ENCODE assay signal across 8 cellular contexts in genomic region chr12:22529281-22530060, GRCh38. TPM values are rescaled to one million over a fixed set of nuclear protein-coding genes. Genes with fewer than 3 reads are reported as not detected.
A peak's percentile ranks its signal among the peaks of the same experiment; 100 is the strongest.
DNase-seq lines count a peak whose midpoint lies in the region; ATAC-seq and TF ChIP-seq lines count a peak whose summit lies in the region.

No MANE protein-coding gene starts in this region.

- ATAC-seq in natural killer cell (peak; percentile 74 to 78 (median 78)), mucosa of descending colon (peak; percentile 73)
- no peak for ATAC-seq in natural killer cell treated with Interleukin-12 subunit alpha and Interleukin-12 subunit beta and Interleukin-15 and Interleukin-18, amount 100 ng/mL, for 72 hours

- DNase-seq in natural killer cell (no peak), HCEC 1CT (peak; percentile 71), MV-4-11 (lab: John Stamatoyannopoulos, UW) (peak; percentile 45), astrocyte of the hippocampus (ENCODE audit: low read depth, low spot score) (peak; percentile 5), mucosa of descending colon (no peak), H7 (no peak)
- DNase-seq in natural killer cell treated with Interleukin-12 subunit alpha and Interleukin-12 subunit beta and Interleukin-15 and Interleukin-18, amount 100 ng/mL, for 72 hours (ENCODE audit: low spot score) = no peak
- DNase-seq in activated effector memory CD4-positive, alpha-beta T cell treated with anti-CD3 and anti-CD28 coated beads, Interleukin-2, amount 50 U/mL, for 16 hours = no peak

- H3K4me1 ChIP-seq in mucosa of descending colon (ENCODE audit: low read depth) = no peaks in the 10 kb centered on the region

- no peaks in the 10 kb centered on the region for H3K27me3 ChIP-seq in H7 (ENCODE audit: control insufficient read depth, insufficient read depth, low read length)

- no peak overlapping the region for H3K4me3 Mint-ChIP-seq in natural killer cell
- H3K4me3 Mint-ChIP-seq in natural killer cell treated with Interleukin-12 subunit alpha and Interleukin-12 subunit beta and Interleukin-15 and Interleukin-18, amount 100 ng/mL, for 72 hours = no peak overlapping the region

- peak; percentile 57 for TF ChIP-seq CTCF in natural killer cell (IDR thresholded peaks at IDR 0.05)
- no peak for TF ChIP-seq CTCF in mucosa of descending colon (IDR thresholded peaks at IDR 0.05)

- H3K9me3 Mint-ChIP-seq in natural killer cell = no peaks in the 10 kb centered on the region
- H3K9me3 Mint-ChIP-seq in natural killer cell treated with Interleukin-12 subunit alpha and Interleukin-12 subunit beta and Interleukin-15 and Interleukin-18, amount 100 ng/mL, for 72 hours = no peaks in the 10 kb centered on the region

- intact Hi-C loops in natural killer cell (cut with micrococcal nuclease) = loop anchor here (5.0 kb wide), 1 partner anchor 103 kb away; no protein-coding TSS in a partner anchor
- intact Hi-C loops in mucosa of descending colon (cut with DNase I, micrococcal nuclease) = loop anchor here in 1 of 2 donors (5.0 kb wide), 1 partner anchor 103 kb away; no protein-coding TSS in a partner anchor

- H3K36me3 ChIP-seq in mucosa of descending colon (ENCODE audit: low read depth) = no peaks in the 10 kb centered on the region
- peaks cover 9% of the 10 kb centered on the region for H3K36me3 ChIP-seq in H7 (replicated peaks; ENCODE audit: control insufficient read depth, insufficient read depth, low read length)

- H3K27ac Mint-ChIP-seq in natural killer cell = no peak overlapping the region
- H3K27ac Mint-ChIP-seq in natural killer cell treated with Interleukin-12 subunit alpha and Interleukin-12 subunit beta and Interleukin-15 and Interleukin-18, amount 100 ng/mL, for 72 hours = no peak overlapping the region

- H3K36me3 Mint-ChIP-seq in natural killer cell = no peaks in the 10 kb centered on the region
- H3K36me3 Mint-ChIP-seq in natural killer cell treated with Interleukin-12 subunit alpha and Interleukin-12 subunit beta and Interleukin-15 and Interleukin-18, amount 100 ng/mL, for 72 hours = peaks cover 20% of the 10 kb centered on the region

- H3K4me1 Mint-ChIP-seq in natural killer cell = peaks cover 12 to 15% of the 10 kb centered on the region in 2 donors
- peaks cover 10 to 13% of the 10 kb centered on the region in 2 donors for H3K4me1 Mint-ChIP-seq in natural killer cell treated with Interleukin-12 subunit alpha and Interleukin-12 subunit beta and Interleukin-15 and Interleukin-18, amount 100 ng/mL, for 72 hours (ENCODE audit: low read depth in 2 of 2)

- H3K27me3 Mint-ChIP-seq in natural killer cell (ENCODE audit: low read depth in 2 of 2) = no peaks in the 10 kb centered on the region
- H3K27me3 Mint-ChIP-seq in natural killer cell treated with Interleukin-12 subunit alpha and Interleukin-12 subunit beta and Interleukin-15 and Interleukin-18, amount 100 ng/mL, for 72 hours = no peaks in the 10 kb centered on the region

- no peaks in the 10 kb centered on the region for H3K9me3 ChIP-seq in mucosa of descending colon

- H3K4me3 ChIP-seq in mucosa of descending colon (no peak overlapping the region), H7 (ENCODE audit: insufficient read depth, low read depth, low read length) (no peak overlapping the region)

RNA-seq across cellular contexts. Expression of gene C2CD5, which starts 14.9 kb away (rescaled TPM):
- total RNA-seq in natural killer cell (10 to 100 TPM; 31.2 to 42.8 (median 41.9) TPM), mucosa of descending colon (10 to 100 TPM; 56.3 to 68.6 (median 62.4) TPM)
- total RNA-seq in natural killer cell treated with Interleukin-12 subunit alpha and Interleukin-12 subunit beta and Interleukin-15 and Interleukin-18, amount 100 ng/mL, for 72 hours = 10 to 100 TPM; 22.4 to 36.6 TPM
- total RNA-seq in H7 (2014; rRNA removed; shearing (Covaris generic)) = 16.2 and 20.1 TPM in 2 replicates

Comparison
In these comparisons a context has a peak if more than half of its experiments do, and no peak if none do; other contexts are left out.
1. ATAC-seq: peak in natural killer cell (3 of 3) and mucosa of descending colon (single experiment); none in natural killer cell treated with Interleukin-12 subunit alpha and Interleukin-12 subunit beta and Interleukin-15 and Interleukin-18, amount 100 ng/mL, for 72 hours (0 of 2).
2. DNase-seq: peak in HCEC 1CT (single experiment), MV-4-11 (single experiment) and astrocyte of the hippocampus (single experiment); none in natural killer cell (single experiment), natural killer cell treated with Interleukin-12 subunit alpha and Interleukin-12 subunit beta and Interleukin-15 and Interleukin-18, amount 100 ng/mL, for 72 hours (single experiment), mucosa of descending colon (0 of 3), activated effector memory CD4-positive, alpha-beta T cell treated with anti-CD3 and anti-CD28 coated beads, Interleukin-2, amount 50 U/mL, for 16 hours (single experiment) and H7 (single experiment).